In genomic region chr3:73624363-73625123, GRCh38 we compare ENCODE assay signal across 8 cellular contexts. TPM values are rescaled to one million over a fixed set of nuclear protein-coding genes. Genes with fewer than 3 reads are reported as not detected.
DNase-seq lines count a peak whose midpoint lies in the region; ATAC-seq and TF ChIP-seq lines count a peak whose summit lies in the region.

PDZRN3 (minus strand) TSS chr3:73624941.

- H2BK120ac ChIP-seq in IMR-90 (ENCODE audit: low read depth, low read length), result peak within 1 kb of the TSS; percentile 75

- H3K27ac Mint-ChIP-seq in Calu3 (ENCODE audit: unreplicated experiment), result no peak within 1 kb of the TSS
- no peak within 1 kb of the TSS for H3K27ac Mint-ChIP-seq in stimulated activated effector memory CD8-positive, alpha-beta T cell treated with anti-CD3 and anti-CD28 coated beads, Interleukin-12 subunit alpha, Interleukin-12 subunit beta, amount 100 ng/mL, for 72 hours

- H3K27ac ChIP-seq in IMR-90 (ENCODE audit: insufficient read depth, low read length) (peak within 1 kb of the TSS; percentile 68), gastrocnemius medialis (peak within 1 kb of the TSS; percentile 89 to 94 (median 92))

- peak within 1 kb of the TSS; percentile 70 for H3K23ac ChIP-seq in IMR-90 (ENCODE audit: low read depth, low read length)

- H3K9me3 Mint-ChIP-seq in Calu3 (ENCODE audit: low read depth, unreplicated experiment), result peaks cover 11% of the 10 kb centered on the region
- peaks cover 1% of the 10 kb centered on the region for H3K9me3 Mint-ChIP-seq in stimulated activated effector memory CD8-positive, alpha-beta T cell treated with anti-CD3 and anti-CD28 coated beads, Interleukin-12 subunit alpha, Interleukin-12 subunit beta, amount 100 ng/mL, for 72 hours

- H3K4me3 Mint-ChIP-seq in Calu3 (ENCODE audit: low read depth, unreplicated experiment), result no peak within 1 kb of the TSS
- no peak within 1 kb of the TSS for H3K4me3 Mint-ChIP-seq in stimulated activated effector memory CD8-positive, alpha-beta T cell treated with anti-CD3 and anti-CD28 coated beads, Interleukin-12 subunit alpha, Interleukin-12 subunit beta, amount 100 ng/mL, for 72 hours

- peak; percentile 82 for DNase-seq in IMR-90
- peak; percentile 85 for DNase-seq in astrocyte of the hippocampus (ENCODE audit: low read depth, low spot score)
- DNase-seq in gastrocnemius medialis, result peak; percentile 44 to 63
- no peak for DNase-seq in KG1 (lab: John Stamatoyannopoulos, UW)
- no peak for DNase-seq in HPDE6-E6E7 (ENCODE audit: extremely low spot score)
- no peak for DNase-seq in Calu3
- no peak for DNase-seq in stimulated activated effector memory CD8-positive, alpha-beta T cell treated with anti-CD3 and anti-CD28 coated beads, Interleukin-12 subunit alpha, Interleukin-12 subunit beta, amount 100 ng/mL, for 72 hours (ENCODE audit: low spot score in 2 of 2)

- peak within 1 kb of the TSS; percentile 97 for H2AFZ ChIP-seq in IMR-90 (replicated peaks; ENCODE audit: low read length, poor library complexity)

- dilution Hi-C loops in IMR-90 (cut with HindIII; ENCODE audit: low sequenced_read_pairs, unreplicated experiment), result loop anchor here (25.0 kb wide), 1 partner anchor 112 kb away; no protein-coding TSS in a partner anchor

- H3K9me1 ChIP-seq in IMR-90 (ENCODE audit: insufficient read depth, low read length), result no peaks in the 10 kb centered on the region; the same call in none of the 2 replicates

- H3K4ac ChIP-seq in IMR-90 (ENCODE audit: low read depth, low read length), result peak within 1 kb of the TSS; percentile 86

- no peaks in the 10 kb centered on the region for H3K27me3 Mint-ChIP-seq in Calu3 (ENCODE audit: unreplicated experiment)

- H3K27me3 ChIP-seq in IMR-90 (ENCODE audit: control insufficient read depth, insufficient read depth, low read length) (no peaks in the 10 kb centered on the region), gastrocnemius medialis (no peaks in the 10 kb centered on the region)

- H3K9me3 ChIP-seq in IMR-90 (ENCODE audit: control insufficient read depth, insufficient read depth, low read length), result no peaks in the 10 kb centered on the region
- no peaks in the 10 kb centered on the region for H3K9me3 ChIP-seq in gastrocnemius medialis

- H3K4me2 ChIP-seq in IMR-90 (ENCODE audit: low read depth, low read length), result peak within 1 kb of the TSS; percentile 97

- peaks cover 9 to 37% of the 10 kb centered on the region in 2 experiments; a peak in 3 of 4 replicates for H3K79me1 ChIP-seq in IMR-90 (ENCODE audit: low read depth in 1 of 2, low read length in 2 of 2)

- BruUV-seq in IMR-90 (replicated peaks; lab: Mats Ljungman, UMichigan) (no TSS peak), Calu3 (replicated peaks; lab: Mats Ljungman, UMichigan) (no TSS peak)

- CTCF ChIA-PET in IMR-90 (lab: Yijun Ruan, JAX), result interaction anchor here (1.1 to 2.0 kb wide), 6 partner anchors 111 to 224 kb away, joined by 3 to 8 read pairs (median 7); no protein-coding TSS in a partner anchor
- CTCF ChIA-PET in Calu3 (lab: Charles Lee), result no interaction called here

- peak within 1 kb of the TSS; percentile 75 for H2BK20ac ChIP-seq in IMR-90 (ENCODE audit: low read depth, low read length)

- no peaks in the 10 kb centered on the region for H3K4me1 Mint-ChIP-seq in Calu3 (ENCODE audit: low read depth, unreplicated experiment)
- no peaks in the 10 kb centered on the region for H3K4me1 Mint-ChIP-seq in stimulated activated effector memory CD8-positive, alpha-beta T cell treated with anti-CD3 and anti-CD28 coated beads, Interleukin-12 subunit alpha, Interleukin-12 subunit beta, amount 100 ng/mL, for 72 hours

- H3K9ac ChIP-seq in IMR-90 (ENCODE audit: low read depth, low read length), result peak within 1 kb of the TSS; percentile 77

- no peaks in the 10 kb centered on the region for H3K36me3 Mint-ChIP-seq in Calu3 (ENCODE audit: insufficient read depth, unreplicated experiment)
- H3K36me3 Mint-ChIP-seq in stimulated activated effector memory CD8-positive, alpha-beta T cell treated with anti-CD3 and anti-CD28 coated beads, Interleukin-12 subunit alpha, Interleukin-12 subunit beta, amount 100 ng/mL, for 72 hours, result no peaks in the 10 kb centered on the region

- peak within 1 kb of the TSS; percentile 59 for H2AK9ac ChIP-seq in IMR-90 (replicated peaks; ENCODE audit: low read depth, low read length, poor library complexity)

- peak within 1 kb of the TSS; percentile 69 for H2AK5ac ChIP-seq in IMR-90 (ENCODE audit: low read depth, low read length)

- peak within 1 kb of the TSS; percentile 89 for H3K14ac ChIP-seq in IMR-90 (replicated peaks; ENCODE audit: low read depth, low read length)

- TF ChIP-seq POLR2A in IMR-90 (IDR thresholded peaks at IDR 0.05; ENCODE audit: low read depth, low read length), result peak; percentile 71; the same call in 1 of the 2 replicates
- TF ChIP-seq POLR2A in gastrocnemius medialis (IDR thresholded peaks at IDR 0.05), result peak; percentile 64 to 83

- H4K8ac ChIP-seq in IMR-90 (ENCODE audit: low read depth in 2 of 2, low read length in 2 of 2), result peak within 1 kb of the TSS; percentile 35 to 75; a peak in 2 of 4 replicates

- POLR2A ChIA-PET in IMR-90 (lab: Charles Lee; ENCODE audit: unreplicated experiment), result interaction anchor here (0.9 kb wide), 1 partner anchor 8 kb away, joined by 3 read pairs; no protein-coding TSS in a partner anchor

- peak; percentile 66 for ATAC-seq in IMR-90 (ENCODE audit: low read depth)
- ATAC-seq in gastrocnemius medialis, result peak; percentile 43 to 48
- no peak for ATAC-seq in stimulated activated effector memory CD8-positive, alpha-beta T cell treated with anti-CD3 and anti-CD28 coated beads, Interleukin-12 subunit alpha, Interleukin-12 subunit beta, amount 100 ng/mL, for 72 hours

- H4K5ac ChIP-seq in IMR-90 (ENCODE audit: low read depth, low read length), result peak within 1 kb of the TSS; percentile 13

- TF ChIP-seq RAD21 in IMR-90 (IDR thresholded peaks at IDR 0.05; ENCODE audit: low read length), result no peak

- H3K4me3 ChIP-seq in IMR-90 (ENCODE audit: insufficient read depth, low read depth, low read length) (peak within 1 kb of the TSS; percentile 71), iPS-11a (ENCODE audit: low read depth, low read length) (peak within 1 kb of the TSS; percentile 69), gastrocnemius medialis (peak within 1 kb of the TSS; percentile 71 to 93 (median 78))

- peaks cover 2% of the 10 kb centered on the region; the same call in 1 of the 2 replicates for H3K36me3 ChIP-seq in IMR-90 (ENCODE audit: control insufficient read depth, insufficient read depth, low read length)
- no peaks in the 10 kb centered on the region for H3K36me3 ChIP-seq in gastrocnemius medialis

- peak within 1 kb of the TSS; percentile 32 for H2BK5ac ChIP-seq in IMR-90 (ENCODE audit: low read depth, low read length, poor library complexity, severe bottlenecking)

- peak within 1 kb of the TSS; percentile 53 for H4K91ac ChIP-seq in IMR-90 (ENCODE audit: insufficient read depth, low read depth, low read length)

- peaks cover 25% of the 10 kb centered on the region; the same call in 1 of the 2 replicates for H4K20me1 ChIP-seq in IMR-90 (ENCODE audit: insufficient read depth, low read length)

- H2BK15ac ChIP-seq in IMR-90 (ENCODE audit: low read depth, low read length), result peak within 1 kb of the TSS; percentile 67; the same call in 2 of the 3 replicates

- 0% methylated on average over 65 of the region's 99 CpGs; no CpG with 5 or more reads in 1 of the 2 experiments for WGBS in IMR-90 (ENCODE audit: extremely low coverage in 2 of 2, insufficient read length in 1 of 2), 2 experiments

- intact Hi-C loops in IMR-90 (cut with micrococcal nuclease) (loop anchor here (1.0 to 5.0 kb wide), 7 partner anchors 103 to 522 kb away; no protein-coding TSS in a partner anchor), gastrocnemius medialis (cut with DNase I; ENCODE audit: low total_unique reads) (loop anchor here (2.0 to 10.0 kb wide), 4 partner anchors 106 to 1180 kb away; partner anchors contain the start of gene RYBP), Calu3 (cut with micrococcal nuclease; ENCODE audit: unreplicated experiment) (no loop called here)

- peak within 1 kb of the TSS; percentile 66; the same call in 1 of the 2 replicates for H3K56ac ChIP-seq in IMR-90 (ENCODE audit: extremely low read depth, insufficient read depth, low read length)

- H3K18ac ChIP-seq in IMR-90 (ENCODE audit: low read depth, low read length), result peak within 1 kb of the TSS; percentile 74

- no peak for TF ChIP-seq CTCF in IMR-90 (conservative IDR thresholded peaks at IDR 0.05; ENCODE audit: low read depth, low read length)
- peak in 3 of 5 experiments; percentile 3 to 38 (median 13) for TF ChIP-seq CTCF in gastrocnemius medialis (IDR thresholded peaks at IDR 0.05 in 4 of 5, conservative IDR thresholded peaks at IDR 0.05 in 1 of 5)
- no peak for TF ChIP-seq CTCF in Calu3 (IDR thresholded peaks at IDR 0.05; ENCODE audit: unreplicated experiment)

- in situ Hi-C loops in IMR-90 (cut with MboI; ENCODE audit: low sequenced_read_pairs) (loop anchor here (5.0 to 25.0 kb wide), 2 partner anchors 112 to 223 kb away; no protein-coding TSS in a partner anchor), gastrocnemius medialis (cut with MboI; ENCODE audit: low sequenced_read_pairs in 4 of 4) (loop anchor here in 3 of 4 donors (10.0 to 25.0 kb wide), 2 partner anchors 213 to 220 kb away; no protein-coding TSS in a partner anchor)

- H3K4me1 ChIP-seq in IMR-90 (ENCODE audit: control insufficient read depth, insufficient read depth, low read length), result peaks cover 8% of the 10 kb centered on the region
- H3K4me1 ChIP-seq in gastrocnemius medialis, result peaks cover 39 to 60% of the 10 kb centered on the region in 2 donors

TF ChIP-seq in IMR-90, 13 proteins besides CTCF, POLR2A, EP300 and RAD21 (continues in another document):
- TF ChIP-seq USF2 (IDR thresholded peaks at IDR 0.05; ENCODE audit: low read depth, low read length) (no peak), RFX5 (IDR thresholded peaks at IDR 0.05; ENCODE audit: low read depth, low read length) (no peak), BHLHE40 (IDR thresholded peaks at IDR 0.05; ENCODE audit: low read depth, low read length) (no peak), FOS (IDR thresholded peaks at IDR 0.05; ENCODE audit: low read depth, low read length) (no peak), MAFK (IDR thresholded peaks at IDR 0.05; ENCODE audit: low read depth, low read length) (peak; percentile 31; the same call in 1 of the 2 replicates), MXI1 (IDR thresholded peaks at IDR 0.05; ENCODE audit: borderline replicate concordance, low read depth, low read length) (0 out of 2 replicates have a peak, but pooled peaks have one; percentile 21)

RNA-seq across cellular contexts. Expression of gene PDZRN3, which starts in this region (rescaled TPM):
- total RNA-seq in IMR-90 (2012; rRNA removed) (17.0 and 17.8 TPM in 2 replicates), gastrocnemius medialis (10 to 100 TPM in 3 of 4 donors, 1 to 10 TPM in 1; 9.1 to 30.3 (median 24.7) TPM), Calu3 (2022) (not detected in 2 replicates)
- polyA plus RNA-seq in IMR-90 (2012; rRNA removed), result 9.4 and 10.3 TPM in 2 replicates
- polyA plus RNA-seq in IMR-90 (2012; cell fraction: cytosol; rRNA removed), result 7.3 and 11.3 TPM in 2 replicates
- 14.4 and 24.7 TPM in 2 replicates for polyA plus RNA-seq in IMR-90 (2012; cell fraction: nucleus; rRNA removed; ENCODE audit: low replicate concordance)

Comparison
In these comparisons a context has a peak if more than half of its experiments do, and no peak if none do; other contexts are left out.
1. RNA of gene PDZRN3 (total RNA-seq): 9.1 to 30.3 TPM in gastrocnemius medialis and 17.0 to 17.8 TPM in IMR-90; not detected in Calu3; every median in the first group is over 10 times any median in the second.
2. DNase-seq: peak in IMR-90 (single experiment), astrocyte of the hippocampus (single experiment) and gastrocnemius medialis (2 of 2); none in KG1 (single experiment), HPDE6-E6E7 (single experiment), Calu3 (single experiment) and stimulated activated effector memory CD8-positive, alpha-beta T cell treated with anti-CD3 and anti-CD28 coated beads, Interleukin-12 subunit alpha, Interleukin-12 subunit beta, amount 100 ng/mL, for 72 hours (0 of 2).
3. CTCF ChIP-seq: peak in gastrocnemius medialis (3 of 5); none in IMR-90 (single experiment) and Calu3 (single experiment).
4. Peak in every context shown above with its lines, with median percentiles within 50 percentile points of each other: H3K4me3 ChIP-seq.